In the genomic region with DNA sequence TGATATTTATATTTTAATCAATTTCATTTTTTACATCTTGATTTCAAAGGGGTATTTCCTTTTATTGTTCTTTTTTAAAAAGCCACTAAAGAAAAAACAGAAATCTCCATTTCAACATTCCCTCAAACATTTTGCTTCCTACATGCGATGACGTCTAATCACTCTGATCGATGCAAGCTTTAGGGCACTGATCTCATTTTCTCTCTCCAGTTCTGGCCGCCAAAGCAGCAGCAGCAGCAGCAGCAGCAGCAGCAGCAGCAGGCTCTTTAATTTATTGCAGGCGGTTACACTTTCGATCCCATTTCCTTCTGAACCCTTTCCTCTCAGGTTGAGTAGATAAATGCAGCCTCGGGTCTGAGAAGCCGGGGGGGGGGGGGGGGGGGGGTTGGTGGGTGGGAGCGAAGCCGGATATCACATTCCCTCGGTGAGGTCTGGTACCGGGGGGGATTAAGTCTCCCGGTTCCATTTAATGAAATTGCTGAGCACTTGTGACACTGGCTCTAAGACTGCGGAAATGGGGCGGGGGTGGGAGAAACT, we compare ENCODE assay signal across 9 cellular contexts. TPM values are rescaled to one million over a fixed set of nuclear protein-coding genes. Genes with fewer than 3 reads are reported as not detected.
DNase-seq lines count a peak whose midpoint lies in the region; ATAC-seq and TF ChIP-seq lines count a peak whose summit lies in the region.
"Had no signal": no experiment of that assay in that cellular context is flagged by ENCODE, and none has a peak within 500 bp of the region (broad histone marks: within the 10 kb centered on the region; RNA-seq: fewer than 3 reads in every experiment).

No MANE protein-coding gene starts in this region.

- H3K36me3 ChIP-seq in BLaER1 treated with 17β-estradiol and CSF1 and Interleukin-3, amounts not matched to agents 10 nM and 100 nM: no peaks in the 10 kb centered on the region
- H3K36me3 ChIP-seq in H7 (replicated peaks; ENCODE audit: control insufficient read depth, insufficient read depth, low read length): no peaks in the 10 kb centered on the region
- H3K36me3 ChIP-seq in RWPE2 (ENCODE audit: low read depth): no peaks in the 10 kb centered on the region
- no peaks in the 10 kb centered on the region for H3K36me3 ChIP-seq in ovary
- H3K36me3 ChIP-seq: neutrophil had no signal

- intact Hi-C loops in ovary (cut with DNase I): no loop called here

- TF ChIP-seq POLR2A in ovary (IDR thresholded peaks at IDR 0.05): no peak

- H3K27me3 ChIP-seq in BLaER1 treated with 17β-estradiol and CSF1 and Interleukin-3, amounts not matched to agents 10 nM and 100 nM: peaks cover 40 to 47% (median 44%) of the 10 kb centered on the region in 11 experiments
- H3K27me3 ChIP-seq in H7 (ENCODE audit: control insufficient read depth, insufficient read depth, low read length): peaks cover 36% of the 10 kb centered on the region
- no peaks in the 10 kb centered on the region for H3K27me3 ChIP-seq in RWPE2 (ENCODE audit: insufficient read depth, poor library complexity, severe bottlenecking)
- no peaks in the 10 kb centered on the region for H3K27me3 ChIP-seq in ovary

- H3K9ac ChIP-seq in BLaER1 treated with 17β-estradiol and CSF1 and Interleukin-3, amounts not matched to agents 10 nM and 100 nM: peak overlapping the region; percentile 7 to 71 (median 64); a peak in 19 of 22 replicates

- 0 to 1% (median 1%) methylated on average over 13 to 15 of the region's 15 CpGs for WGBS in ovary, 3 donors

- peak overlapping the region; percentile 96 to 100 (median 98) for H3K4me2 ChIP-seq in BLaER1 treated with 17β-estradiol and CSF1 and Interleukin-3, amounts not matched to agents 10 nM and 100 nM

- H3K27ac ChIP-seq in BLaER1 treated with 17β-estradiol and CSF1 and Interleukin-3, amounts not matched to agents 10 nM and 100 nM: peak overlapping the region in 9 of 11 experiments; percentile 26 to 62 (median 51); a peak in 16 of 22 replicates
- H3K27ac ChIP-seq in RWPE2 (ENCODE audit: poor library complexity, severe bottlenecking) (peak overlapping the region; percentile 75), ovary (no peak overlapping the region)
- H3K27ac ChIP-seq: neutrophil had no signal

- peaks cover 0 to 15% (median 6%) of the 10 kb centered on the region in 11 experiments; a peak in 8 of 22 replicates for H4K20me1 ChIP-seq in BLaER1 treated with 17β-estradiol and CSF1 and Interleukin-3, amounts not matched to agents 10 nM and 100 nM

- ATAC-seq in RWPE2 (ENCODE audit: low read depth) (no peak), GM21390 (IDR thresholded peaks at IDR 0.05; ENCODE audit: unreplicated experiment) (no peak)

- peaks cover 14 to 35% (median 30%) of the 10 kb centered on the region in 10 experiments for H3K4me1 ChIP-seq in BLaER1 treated with 17β-estradiol and CSF1 and Interleukin-3, amounts not matched to agents 10 nM and 100 nM
- H3K4me1 ChIP-seq in RWPE2 (ENCODE audit: insufficient read depth, poor library complexity, severe bottlenecking) (peaks cover 6% of the 10 kb centered on the region), ovary (ENCODE audit: insufficient read depth) (no peaks in the 10 kb centered on the region)

- TF ChIP-seq CTCF in RWPE2 (IDR thresholded peaks at IDR 0.05; ENCODE audit: poor library complexity, severe bottlenecking) (no peak), epithelial cell of proximal tubule (conservative IDR thresholded peaks at IDR 0.05; ENCODE audit: low read depth, low read length) (no peak), ovary (IDR thresholded peaks at IDR 0.05) (no peak)

- peaks cover 0 to 7% (median 6%) of the 10 kb centered on the region in 11 experiments; a peak in 16 of 22 replicates for H3K9me3 ChIP-seq in BLaER1 treated with 17β-estradiol and CSF1 and Interleukin-3, amounts not matched to agents 10 nM and 100 nM (replicated peaks in 1 of 11)
- H3K9me3 ChIP-seq in RWPE2 (ENCODE audit: severe bottlenecking): no peaks in the 10 kb centered on the region
- no peaks in the 10 kb centered on the region for H3K9me3 ChIP-seq in ovary
- H3K9me3 ChIP-seq: neutrophil had no signal

- no peak for DNase-seq in H7
- no peak for DNase-seq in RWPE2 (ENCODE audit: low spot score)
- no peak for DNase-seq in epithelial cell of proximal tubule (ENCODE audit: low read depth)
- DNase-seq in ovary: no peak
- DNase-seq in HPDE6-E6E7 (ENCODE audit: extremely low spot score): no peak
- DNase-seq in NCI-H2107 (lab: John Stamatoyannopoulos, UW): no peak

- H3K4me3 ChIP-seq in BLaER1 treated with 17β-estradiol and CSF1 and Interleukin-3, amounts not matched to agents 10 nM and 100 nM: peak overlapping the region; percentile 54 to 74 (median 65)
- H3K4me3 ChIP-seq in H7 (ENCODE audit: insufficient read depth, low read depth, low read length) (peak overlapping the region; percentile 80), RWPE2 (ENCODE audit: severe bottlenecking) (peak overlapping the region; percentile 39), epithelial cell of proximal tubule (ENCODE audit: low read depth, low read length) (peak overlapping the region; percentile 55), ovary (peak overlapping the region; percentile 57)

- no peak for TF ChIP-seq EP300 in ovary (IDR thresholded peaks at IDR 0.05)

RNA-seq across cellular contexts. Expression of a gene that starts 3.4 kb away (rescaled TPM):
- total RNA-seq in H7 (2014; rRNA removed; shearing (Covaris generic)): 3.7 and 8.2 TPM in 2 replicates
- total RNA-seq in epithelial cell of proximal tubule (1.9 and 3.0 TPM in 2 replicates), ovary (10 to 100 TPM in 5 of 7 donors, 1 to 10 TPM in 2; 3.7 to 35.2 (median 17.5) TPM)
- polyA plus RNA-seq in ovary: 1 to 10 TPM; 5.9 to 6.3 TPM

Comparison
In these comparisons a context has a peak if more than half of its experiments do, and no peak if none do; other contexts are left out.
1. H3K27ac ChIP-seq: peak in BLaER1 treated with 17β-estradiol and CSF1 and Interleukin-3, amounts not matched to agents 10 nM and 100 nM (9 of 11) and RWPE2 (single experiment); none in ovary (0 of 2).
2. Peak in every context shown above with its lines, with median percentiles within 50 percentile points of each other: H3K4me3 ChIP-seq.